In the genomic region with DNA sequence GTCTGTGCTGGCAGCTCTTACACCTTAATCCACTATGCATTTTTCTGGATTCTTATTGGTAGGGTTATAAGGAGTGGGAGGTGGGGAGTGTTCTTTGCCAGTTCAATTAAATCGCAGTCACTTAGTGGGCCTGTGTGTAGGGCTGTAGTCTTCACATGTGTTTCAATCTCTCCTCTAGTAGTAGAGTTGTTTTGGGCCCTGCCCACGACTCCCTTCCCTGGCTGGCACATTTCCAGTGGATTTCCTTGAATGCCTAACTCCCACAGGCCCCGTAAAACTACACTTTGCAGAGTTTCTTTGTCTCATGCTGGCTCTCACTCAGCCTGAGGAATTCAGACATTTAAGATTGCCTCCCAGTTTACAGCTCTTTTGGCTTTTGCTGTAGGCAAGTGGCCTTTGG, we compare ENCODE assay signal across 13 cellular contexts.
DNase-seq lines count a peak whose midpoint lies in the region; ATAC-seq and TF ChIP-seq lines count a peak whose summit lies in the region.
"Had no signal": no experiment of that assay in that cellular context is flagged by ENCODE, and none has a peak within 500 bp of the region (broad histone marks: within the 10 kb centered on the region; RNA-seq: fewer than 3 reads in every experiment).

No MANE protein-coding gene starts in this region.

- no peak for ATAC-seq in GM21515 (IDR thresholded peaks at IDR 0.05; ENCODE audit: unreplicated experiment)
- no peak for ATAC-seq in HG03139 (IDR thresholded peaks at IDR 0.05; ENCODE audit: unreplicated experiment)
- ATAC-seq: CD8-positive, alpha-beta T cell had no signal

- peak; percentile 13 for DNase-seq in HCEC 1CT
- peak; percentile 9 for DNase-seq in RPMI7951 (ENCODE audit: low read depth)
- DNase-seq in fibroblast of pulmonary artery (ENCODE audit: low read depth): peak; percentile 93
- peak; percentile 51 for DNase-seq in retinal pigment epithelial cell (ENCODE audit: low read depth)
- DNase-seq in effector CD4-positive, alpha-beta T cell: no peak
- DNase-seq in KG1 (lab: John Stamatoyannopoulos, UW): no peak
- DNase-seq: activated T-cell treated with anti-CD3 and anti-CD28 coated beads, Interleukin-2, amount 50 U/mL, for 48 hours; CD8-positive, alpha-beta T cell; NCI-H526 treated with DMSO at 0.1 percent for 48 hours; sigmoid colon had no signal

- no peak for TF ChIP-seq CTCF in fibroblast of pulmonary artery (IDR thresholded peaks at IDR 0.05; ENCODE audit: low read length, missing control alignments)
- TF ChIP-seq CTCF in retinal pigment epithelial cell (conservative IDR thresholded peaks at IDR 0.05; ENCODE audit: low read depth, low read length): no peak

- H3K4me3 ChIP-seq in fibroblast of pulmonary artery (replicated peaks; ENCODE audit: low read depth, low read length): no peak overlapping the region
- H3K4me3 ChIP-seq in retinal pigment epithelial cell (ENCODE audit: low read length): no peak overlapping the region
- H3K4me3 ChIP-seq: sigmoid colon, thoracic aorta had no signal

Comparison
In these comparisons a context has a peak if more than half of its experiments do, and no peak if none do; other contexts are left out.
1. DNase-seq: peak in HCEC 1CT (single experiment), RPMI7951 (single experiment), fibroblast of pulmonary artery (single experiment) and retinal pigment epithelial cell (single experiment); none in effector CD4-positive, alpha-beta T cell (single experiment) and KG1 (single experiment).